In genomic region chr19:4189641-4190040, GRCh38 we compare ENCODE assay signal across 3 cellular contexts.
TF ChIP-seq lines count a peak whose summit lies in the region.

No MANE protein-coding gene starts in this region.

TF ChIP-seq in A549, 52 proteins besides CTCF, POLR2A, EP300 and RAD21:
- TF ChIP-seq CHD4 (IDR thresholded peaks at IDR 0.05; ENCODE audit: borderline replicate concordance), result no peak
- no peak for TF ChIP-seq ATOH8 (CRISPR knock-in tag; IDR thresholded peaks at IDR 0.05; ENCODE audit: low read depth)
- no peak for TF ChIP-seq RNF2 (IDR thresholded peaks at IDR 0.05; ENCODE audit: borderline replicate concordance, low read depth)
- no peak for TF ChIP-seq MAZ (IDR thresholded peaks at IDR 0.05; ENCODE audit: borderline replicate concordance, low read depth, low read length)
- no peak for TF ChIP-seq ZSCAN20 (CRISPR knock-in tag; IDR thresholded peaks at IDR 0.05)
- peak; percentile 50 for TF ChIP-seq ZFP36 (IDR thresholded peaks at IDR 0.05; ENCODE audit: borderline replicate concordance, partially characterized antibody)

TF ChIP-seq in GM23338, 12 proteins besides CTCF, POLR2A, EP300 and RAD21 (continues in another document):
- TF ChIP-seq NANOG (IDR thresholded peaks at IDR 0.05; ENCODE audit: borderline replicate concordance) (no peak), EZH2 (IDR thresholded peaks at IDR 0.05; ENCODE audit: low read depth, unreplicated experiment) (no peak), JUNB (IDR thresholded peaks at IDR 0.05; ENCODE audit: unreplicated experiment) (no peak), ZNF114 (CRISPR knock-in tag; IDR thresholded peaks at IDR 0.05) (no peak), EZH2phosphoT487 (IDR thresholded peaks at IDR 0.05; ENCODE audit: unreplicated experiment) (no peak), ZNF462 (CRISPR knock-in tag; IDR thresholded peaks at IDR 0.05) (no peak), REST (IDR thresholded peaks at IDR 0.05; ENCODE audit: unreplicated experiment) (no peak), ZNF331 (CRISPR knock-in tag; IDR thresholded peaks at IDR 0.05; ENCODE audit: low read depth) (no peak), CREB1 (CRISPR knock-in tag; IDR thresholded peaks at IDR 0.05; ENCODE audit: low read depth) (no peak), ETS1 (IDR thresholded peaks at IDR 0.05) (no peak)

TF ChIP-seq in K562, 482 proteins besides CTCF, POLR2A, EP300 and RAD21:
- TF ChIP-seq ZFP91 (CRISPR knock-in tag; IDR thresholded peaks at IDR 0.05) (no peak), BCLAF1 (IDR thresholded peaks at IDR 0.05; ENCODE audit: borderline replicate concordance in 1 of 2, control insufficient read depth in 1 of 2, low read depth in 2 of 2, low read length in 1 of 2) (no peak), BCOR (IDR thresholded peaks at IDR 0.05) (peak; percentile 97), RBM25 (IDR thresholded peaks at IDR 0.05; ENCODE audit: low read depth, low read length, severe bottlenecking) (peak; percentile 90), KDM1A (IDR thresholded peaks at IDR 0.05) (peak; percentile 66 to 85), HDAC2 (IDR thresholded peaks at IDR 0.05) (peak; percentile 62; the same call in 1 of the 2 replicates), RCOR1 (IDR thresholded peaks at IDR 0.05; ENCODE audit: borderline replicate concordance in 1 of 2, low read depth in 2 of 2, low read length in 2 of 2) (0 out of 4 replicates have a peak, but pooled peaks have one; percentile 24 to 26), SMARCA5 (IDR thresholded peaks at IDR 0.05) (peak; percentile 73; the same call in 1 of the 2 replicates), PTBP1 (IDR thresholded peaks at IDR 0.05; ENCODE audit: low read depth, low read length) (0 out of 2 replicates have a peak, but pooled peaks have one; percentile 44), ZFP36 (IDR thresholded peaks at IDR 0.05; ENCODE audit: low read depth, low read length, partially characterized antibody) (peak; percentile 88), ZBTB12 (CRISPR knock-in tag; IDR thresholded peaks at IDR 0.05) (no peak), ADNP (tag; IDR thresholded peaks at IDR 0.05) (peak; percentile 78)
